In the genomic region with DNA sequence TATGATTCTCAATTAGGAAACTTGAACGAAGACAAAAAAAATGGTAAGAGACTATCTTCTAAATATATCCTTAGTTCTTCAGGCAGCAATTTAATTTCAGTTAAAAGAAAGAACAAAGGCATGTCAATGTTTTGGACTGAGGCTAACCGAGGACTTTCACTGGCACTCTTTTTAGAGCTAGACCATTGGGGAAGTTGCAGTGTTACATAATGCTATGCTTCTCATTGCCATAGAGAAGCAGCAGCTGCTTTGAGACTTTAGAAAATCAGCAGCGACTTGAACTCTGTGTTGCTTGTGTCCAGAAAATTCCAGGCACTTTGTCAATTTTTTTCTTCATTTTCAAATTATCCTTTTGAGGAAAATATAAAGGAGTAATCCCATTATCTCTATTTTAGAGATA, we compare ENCODE assay signal across 23 cellular contexts.
A peak's percentile ranks its signal among the peaks of the same experiment; 100 is the strongest.
DNase-seq lines count a peak whose midpoint lies in the region; FAIRE-seq and TF ChIP-seq lines count a peak whose summit lies in the region.
"Had no signal": no experiment of that assay in that cellular context is flagged by ENCODE, and none has a peak within 500 bp of the region (broad histone marks: within the 10 kb centered on the region; RNA-seq: fewer than 3 reads in every experiment).

No MANE protein-coding gene starts in this region.

- DNase-seq in NOMO-1 (lab: John Stamatoyannopoulos, UW; ENCODE audit: unreplicated experiment in 2 of 2) (peak; percentile 1 to 55), NOMO-1 treated with dmso at 0.1 percent for 144 hours (lab: John Stamatoyannopoulos, UW; ENCODE audit: unreplicated experiment) (no peak), globus pallidus (ENCODE audit: low spot score) (peak; percentile 34), pons (ENCODE audit: low spot score) (peak; percentile 56), GM12891 (ENCODE audit: insufficient read length, low spot score) (no peak), NCI-H1694 treated with DMSO at 0.1 percent for 48 hours (lab: John Stamatoyannopoulos, UW) (no peak)
- no peak for DNase-seq in activated CD4-positive, CD25-positive, alpha-beta regulatory T cell (lab: John Stamatoyannopoulos, UW)
- DNase-seq: 8988T; CD8-positive, alpha-beta T cell; DND-41; GM23248; H9; HFFc6; MG63; NCI-H1105; NCI-H2081; NCI-H2171 treated with DMSO at 0.1 percent for 48 hours; NCI-H446; NCI-H526; PC-9; RPMI8226; SHP77 had no signal

- TF ChIP-seq POLR2A in GM12891 (IDR thresholded peaks at IDR 0.05; ENCODE audit: low read depth, low read length): no peak

- no peak for FAIRE-seq in GM12891 (lab: Jason Lieb, UNC)
- FAIRE-seq: GM12892 had no signal

TF ChIP-seq in GM12891, 5 proteins besides CTCF, POLR2A, EP300 and RAD21:
- TF ChIP-seq POLR2AphosphoS5 (IDR thresholded peaks at IDR 0.05; ENCODE audit: low read depth, low read length) (no peak), SPI1 (IDR thresholded peaks at IDR 0.05; ENCODE audit: low read depth, low read length) (no peak), TAF1 (IDR thresholded peaks at IDR 0.05; ENCODE audit: low read depth, low read length) (no peak), POU2F2 (IDR thresholded peaks at IDR 0.05; ENCODE audit: low read depth, low read length) (no peak), PAX5 (IDR thresholded peaks at IDR 0.05; ENCODE audit: insufficient read depth, low read length, severe bottlenecking) (no peak)

Comparison
In these comparisons a context has a peak if more than half of its experiments do, and no peak if none do; other contexts are left out.
1. DNase-seq: peak in NOMO-1 (2 of 2), globus pallidus (single experiment) and pons (single experiment); none in NOMO-1 treated with dmso at 0.1 percent for 144 hours (single experiment), GM12891 (single experiment), activated CD4-positive, CD25-positive, alpha-beta regulatory T cell (0 of 4) and NCI-H1694 treated with DMSO at 0.1 percent for 48 hours (single experiment).